11 cellular contexts compared by ENCODE assay signal in the genomic region with DNA sequence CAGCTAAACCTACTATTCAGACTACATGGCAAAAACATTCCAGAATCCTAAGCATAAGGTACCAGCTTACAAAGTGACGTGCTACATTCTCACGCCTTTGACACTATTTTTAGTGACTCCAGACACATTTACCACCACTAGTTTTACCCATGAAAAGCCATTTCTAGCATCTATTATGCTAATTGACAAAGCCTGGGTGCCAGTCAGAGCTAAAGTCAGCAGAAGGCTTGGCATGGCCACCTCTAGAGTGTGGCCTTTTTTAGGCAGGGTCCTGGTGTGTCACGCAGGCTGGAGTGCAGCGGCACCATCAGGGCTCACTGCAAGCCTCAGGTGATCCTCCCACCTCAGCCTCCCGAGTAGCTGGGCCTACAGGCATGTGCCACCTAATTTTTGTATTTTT.
"Had no signal": no experiment of that assay in that cellular context is flagged by ENCODE, and none has a peak within 500 bp of the region (broad histone marks: within the 10 kb centered on the region; RNA-seq: fewer than 3 reads in every experiment).

No MANE protein-coding gene starts in this region.

- H3K36me3 ChIP-seq: HAP-1 had no signal

- H3K4me3 ChIP-seq: GM23248, GM23338, HAP-1 had no signal

- DNase-seq: GM23248, GOT3, H7, H9, HCEC 1CT, HFFc6 had no signal

- FAIRE-seq: H1, H54 had no signal

- H3K27ac ChIP-seq: GM23248 had no signal

- H3K27ac Mint-ChIP-seq: GM23338, H9, HFFc6 had no signal

- H3K4me1 ChIP-seq: HAP-1 had no signal

- H3K9me3 ChIP-seq: HAP-1 had no signal

- H3K4me3 Mint-ChIP-seq: GM23338, H9, HFFc6 had no signal

- ATAC-seq: GM23338, HCT116 had no signal

- H3K9me3 Mint-ChIP-seq: GM23338, H9, HFFc6 had no signal
